Comparison of ENCODE assay signal across 24 cellular contexts in genomic region chr14:34233619-34234018, GRCh38.
"Had no signal": no experiment of that assay in that cellular context is flagged by ENCODE, and none has a peak within 500 bp of the region (broad histone marks: within the 10 kb centered on the region; RNA-seq: fewer than 3 reads in every experiment).

No MANE protein-coding gene starts in this region.

- H3K27ac ChIP-seq: adrenal gland, KMS-11 had no signal

- H3K4me3 ChIP-seq: adrenal gland, MG63 had no signal

- H3K9me3 ChIP-seq: adrenal gland, MG63 had no signal

- H3K36me3 ChIP-seq: adrenal gland, MG63 had no signal

- H3K4me1 ChIP-seq: adrenal gland had no signal

- H3K27me3 ChIP-seq: adrenal gland, MG63 had no signal

- ATAC-seq: activated CD4-positive, CD25-positive, alpha-beta regulatory T cell treated with anti-CD3 and anti-CD28 coated beads, Interleukin-2, amount 50 U/mL, for 24 hours; activated CD8-positive, alpha-beta T cell treated with anti-CD3 and anti-CD28 coated beads for 36 hours; activated T-cell treated with anti-CD3 and anti-CD28 coated beads, Interleukin-2, amount 50 U/mL, for 72 hours; Panc1; SK-N-SH treated with all-trans-retinoic acid at 6 μM for 48 hours had no signal

- DNase-seq: activated CD4-positive, alpha-beta T cell treated with anti-CD3 and anti-CD28 coated beads for 4 hours; activated CD8-positive, alpha-beta memory T cell treated with anti-CD3 and anti-CD28 coated beads, Interleukin-2, amount 50 U/mL, for 4 hours; activated CD8-positive, alpha-beta T cell treated with anti-CD3 and anti-CD28 coated beads for 36 hours; activated gamma-delta T cell treated with Interleukin-2 at 50 U/mL for 16 hours; activated naive CD4-positive, alpha-beta T cell treated with anti-CD3 and anti-CD28 coated beads, Interleukin-2, amount 10 ng/mL, durations not matched to agents 7 days and 5 days; activated naive CD8-positive, alpha-beta T cell treated with anti-CD3 and anti-CD28 coated beads, Interleukin-2, amount 10 ng/mL, durations not matched to agents 7 days and 5 days; activated T-cell treated with anti-CD3 and anti-CD28 coated beads, Interleukin-2, amount 50 U/mL, for 72 hours; adrenal gland; aorta; MG63; NCI-H1105; NCI-H1436; NCI-H1694 treated with DMSO at 0.1 percent for 48 hours; NCI-H2081; NCI-H510A treated with DMSO at 0.1 percent for 48 hours; NCI-H69; NK-92 treated with Interleukin-12 subunit alpha and Interleukin-12 subunit beta, amount 100 ng/mL, for 24 hours; OCI-M1; RPMI8226; SW 1271 had no signal
